In genomic region chr11:82689347-82689746, GRCh38 we compare ENCODE assay signal across 11 cellular contexts. TPM values are rescaled to one million over a fixed set of nuclear protein-coding genes. Genes with fewer than 3 reads are reported as not detected.
DNase-seq lines count a peak whose midpoint lies in the region; TF ChIP-seq lines count a peak whose summit lies in the region.
"Not testable (repeated sequence)": the region's sequence is repeated elsewhere in the genome, so short reads cannot be mapped to it uniquely, and the experiment has no call there.
"Had no signal": no experiment of that assay in that cellular context is flagged by ENCODE, and none has a peak within 500 bp of the region (broad histone marks: within the 10 kb centered on the region; RNA-seq: fewer than 3 reads in every experiment).

No MANE protein-coding gene starts in this region.

- POLR2A ChIA-PET in AG04449 (lab: Yijun Ruan, JAX) = not testable (repeated sequence)

- intact Hi-C loops in testis (cut with DNase I; ENCODE audit: low total_unique reads) = not testable (repeated sequence)

- H3K4me3 ChIP-seq in AG04449 (ENCODE audit: low read depth, low read length) (peak overlapping the region; percentile 44), GM06990 (replicated peaks; ENCODE audit: low read depth, low read length) (peak overlapping the region; percentile 29; the same call in 1 of the 2 replicates), HUES64 (ENCODE audit: low read length) (peak overlapping the region; percentile 32; the same call in 1 of the 2 replicates), adipocyte (ENCODE audit: low read length) (peak overlapping the region; percentile 63), choroid plexus epithelial cell (ENCODE audit: low read depth, low read length) (peak overlapping the region; percentile 41), fibroblast of the aortic adventitia (ENCODE audit: low read depth, low read length) (peak overlapping the region; percentile 56), neuron (ENCODE audit: low read length) (peak overlapping the region; percentile 42)
- H3K4me3 ChIP-seq in testis = not testable (repeated sequence)

- not testable (repeated sequence) for H3K36me3 ChIP-seq in GM06990 (ENCODE audit: control insufficient read depth, insufficient read depth, low read length); HUES64 (ENCODE audit: insufficient read depth, low read length); adipocyte (ENCODE audit: control insufficient read depth, insufficient read depth, low read length, severe bottlenecking); neuron (ENCODE audit: insufficient read depth, low read length); testis (ENCODE audit: low read depth, missing control alignments)

- not testable (repeated sequence) for H3K27ac ChIP-seq in HUES64 (ENCODE audit: low read depth, low read length); testis

- H3K4me1 ChIP-seq in HUES64 (ENCODE audit: insufficient read depth, low read length); adipocyte (ENCODE audit: control insufficient read depth, insufficient read depth, low read length); neuron (ENCODE audit: insufficient read depth, low read length); testis: not testable (repeated sequence)

- CTCF ChIA-PET in AG04449 (lab: Yijun Ruan, JAX) = interaction anchor here (1.3 kb wide), 1 partner anchor 12 kb away, joined by 3 read pairs; no protein-coding TSS in a partner anchor

- WGBS in HUES64 = 98% methylated on average over 20 of the region's 23 CpGs
- WGBS in testis, 2 donors = 57 to 71% methylated on average over 9 to 21 of the region's 23 CpGs

- not testable (repeated sequence) for H3K9me3 ChIP-seq in HUES64 (ENCODE audit: insufficient read depth, low read depth, low read length); adipocyte (ENCODE audit: control insufficient read depth, low read length); neuron (ENCODE audit: low read length); testis

- H3K27me3 ChIP-seq in GM06990 (replicated peaks; ENCODE audit: control insufficient read depth, insufficient read depth, low read length); HUES64 (ENCODE audit: insufficient read depth, low read length); neuron (ENCODE audit: insufficient read depth, low read length); testis: not testable (repeated sequence)
- peaks cover 48% of the 10 kb centered on the region for H3K27me3 ChIP-seq in adipocyte (replicated peaks; ENCODE audit: control insufficient read depth, insufficient read depth, low read length)

- H3K9ac ChIP-seq in HUES64 (ENCODE audit: low read depth, low read length); adipocyte (ENCODE audit: low read length): not testable (repeated sequence)

- TF ChIP-seq CTCF in AG04449 (IDR thresholded peaks at IDR 0.05; ENCODE audit: insufficient read depth, low read length, missing control alignments); GM06990 (IDR thresholded peaks at IDR 0.05; ENCODE audit: insufficient read depth, low read length, poor library complexity, severe bottlenecking); choroid plexus epithelial cell (conservative IDR thresholded peaks at IDR 0.05; ENCODE audit: low read depth, low read length); fibroblast of the aortic adventitia (IDR thresholded peaks at IDR 0.05; ENCODE audit: insufficient read depth, low read length); testis (IDR thresholded peaks at IDR 0.05): not testable (repeated sequence)

- DNase-seq in AG04449 (ENCODE audit: low read depth, low spot score); GM06990 (ENCODE audit: extremely low read depth, insufficient read length); adipocyte (ENCODE audit: low read depth); choroid plexus epithelial cell (ENCODE audit: low read depth); fibroblast of the aortic adventitia (ENCODE audit: low read depth): not testable (repeated sequence)
- DNase-seq in testis = peak; percentile 16

- not testable (repeated sequence) for H2AFZ ChIP-seq in neuron (ENCODE audit: low read depth, low read length)

- not testable (repeated sequence) for TF ChIP-seq POLR2A in testis (IDR thresholded peaks at IDR 0.05)

RNA-seq across cellular contexts. Expression of gene FAM181B, which starts 44.3 kb away (rescaled TPM):
- polyA plus RNA-seq in HUES64 (2013, experiment 1 of 2) = 0.85 TPM
- 0.95 TPM for polyA plus RNA-seq in HUES64 (2013, experiment 2 of 2)
- total RNA-seq in fibroblast of the aortic adventitia (ENCODE audit: low replicate concordance) (0.25 TPM in 1 of 2 replicates, not detected in the other), testis (1 to 10 TPM; 1.1 to 1.2 TPM)
- 0.45 TPM for polyA plus RNA-seq in testis (ENCODE audit: insufficient read depth, low read depth, low replicate concordance)
- total RNA-seq: Caco-2; CD8-positive, alpha-beta T cell; GM12878 had no signal
- polyA plus RNA-seq: GM12878 had no signal
